Comparison of ENCODE assay signal across 8 cellular contexts in genomic region chr5:149857499-149857898, GRCh38.
A peak's percentile ranks its signal among the peaks of the same experiment; 100 is the strongest.
DNase-seq lines count a peak whose midpoint lies in the region; ATAC-seq and TF ChIP-seq lines count a peak whose summit lies in the region.

No MANE protein-coding gene starts in this region.

- peaks cover 15% of the 10 kb centered on the region for H3K4me1 Mint-ChIP-seq in activated CD8-positive, alpha-beta memory T cell treated with anti-CD3 and anti-CD28 coated beads, Interleukin-2, amount 10 ng/mL, durations not matched to agents 7 days and 5 days

- H2AFZ ChIP-seq in SK-N-SH (ENCODE audit: low read depth) = no peak overlapping the region

- H3K9ac ChIP-seq in SK-N-SH = no peak overlapping the region

- CTCF ChIA-PET in SK-N-SH (lab: Yijun Ruan, JAX) = interaction anchor here (0.8 to 18.7 kb wide), 6 partner anchors 24 to 238 kb away, joined by 3 to 460 read pairs (median 3); no protein-coding TSS in a partner anchor
- CTCF ChIA-PET in activated CD8-positive, alpha-beta memory T cell treated with anti-CD3 and anti-CD28 coated beads, Interleukin-2, amount 10 ng/mL, durations not matched to agents 7 days and 5 days (lab: Charles Lee) = interaction anchor here (1.2 kb wide), 1 partner anchor 27 kb away, joined by 3 read pairs; no protein-coding TSS in a partner anchor

- H3K27ac ChIP-seq in SK-N-SH (ENCODE audit: low read depth in 2 of 2, low read length in 1 of 2) (no peak overlapping the region), foreskin keratinocyte (no peak overlapping the region)

- H3K9me3 ChIP-seq in SK-N-SH = no peaks in the 10 kb centered on the region

- peak; percentile 19 for ATAC-seq in foreskin keratinocyte
- peak; percentile 71 for ATAC-seq in sciatic nerve
- ATAC-seq in HG03457 (IDR thresholded peaks at IDR 0.05; ENCODE audit: unreplicated experiment) = no peak
- no peak for ATAC-seq in GM19035 (IDR thresholded peaks at IDR 0.05; ENCODE audit: unreplicated experiment)
- no peak for ATAC-seq in activated CD8-positive, alpha-beta memory T cell treated with anti-CD3 and anti-CD28 coated beads, Interleukin-2, amount 10 ng/mL, durations not matched to agents 7 days and 5 days

- no peak for TF ChIP-seq EP300 in SK-N-SH (IDR thresholded peaks at IDR 0.05; ENCODE audit: borderline replicate concordance in 1 of 2, low read depth in 1 of 2, low read length in 1 of 2)

- H3K36me3 Mint-ChIP-seq in activated CD8-positive, alpha-beta memory T cell treated with anti-CD3 and anti-CD28 coated beads, Interleukin-2, amount 10 ng/mL, durations not matched to agents 7 days and 5 days = peaks cover 1% of the 10 kb centered on the region

- H3K4me3 ChIP-seq in SK-N-SH (ENCODE audit: low read depth in 2 of 2, low read length in 1 of 2) = no peak overlapping the region

- no peak overlapping the region for H3K27ac Mint-ChIP-seq in activated CD8-positive, alpha-beta memory T cell treated with anti-CD3 and anti-CD28 coated beads, Interleukin-2, amount 10 ng/mL, durations not matched to agents 7 days and 5 days

- no peak overlapping the region for H3K4me3 Mint-ChIP-seq in activated CD8-positive, alpha-beta memory T cell treated with anti-CD3 and anti-CD28 coated beads, Interleukin-2, amount 10 ng/mL, durations not matched to agents 7 days and 5 days

- no peaks in the 10 kb centered on the region for H4K20me1 ChIP-seq in SK-N-SH (ENCODE audit: insufficient read depth)

- H3F3A ChIP-seq in SK-N-SH (replicated peaks; ENCODE audit: insufficient read depth) = no peaks in the 10 kb centered on the region

- H3K9me2 ChIP-seq in SK-N-SH = no peaks in the 10 kb centered on the region

- H3K4me1 ChIP-seq in SK-N-SH (ENCODE audit: control insufficient read depth in 1 of 2, insufficient read depth in 2 of 2, low read depth in 1 of 2, low read length in 1 of 2) (peaks cover 5 to 9% of the 10 kb centered on the region in 2 experiments; a peak in 2 of 4 replicates), foreskin keratinocyte (peaks cover 5% of the 10 kb centered on the region)

- H3K4me2 ChIP-seq in SK-N-SH = no peak overlapping the region

- WGBS in SK-N-SH (ENCODE audit: low lambda C conversion rate) = 41% methylated on average over 3 of the region's 4 CpGs

- H3K27me3 Mint-ChIP-seq in activated CD8-positive, alpha-beta memory T cell treated with anti-CD3 and anti-CD28 coated beads, Interleukin-2, amount 10 ng/mL, durations not matched to agents 7 days and 5 days = no peaks in the 10 kb centered on the region

- intact Hi-C loops in sciatic nerve (cut with DNase I) = no loop called here

- no peak for TF ChIP-seq CTCF in SK-N-SH (IDR thresholded peaks at IDR 0.05)
- no peak for TF ChIP-seq CTCF in foreskin keratinocyte (conservative IDR thresholded peaks at IDR 0.05)

- DNase-seq in GDM1 (lab: John Stamatoyannopoulos, UW) = peak; percentile 32
- peak; percentile 33 for DNase-seq in SK-N-SH
- DNase-seq in foreskin keratinocyte = peak; percentile 38 to 66
- DNase-seq in sciatic nerve (ENCODE audit: low spot score) = peak; percentile 73
- DNase-seq in stimulated activated CD4-positive, alpha-beta T cell treated with anti-CD3 and anti-CD28 coated beads, Interleukin-2, amount 100 ng/mL, for 24 hours = no peak
- DNase-seq in activated CD8-positive, alpha-beta memory T cell treated with anti-CD3 and anti-CD28 coated beads, Interleukin-2, amount 10 ng/mL, durations not matched to agents 7 days and 5 days = no peak

- H3K9me3 Mint-ChIP-seq in activated CD8-positive, alpha-beta memory T cell treated with anti-CD3 and anti-CD28 coated beads, Interleukin-2, amount 10 ng/mL, durations not matched to agents 7 days and 5 days (ENCODE audit: low read depth) = no peaks in the 10 kb centered on the region

- H3K36me3 ChIP-seq in SK-N-SH (replicated peaks in 1 of 2; ENCODE audit: control insufficient read depth in 1 of 2, insufficient read depth in 2 of 2, low read length in 1 of 2) = no peaks in the 10 kb centered on the region

- H3K27me3 ChIP-seq in SK-N-SH (ENCODE audit: insufficient read depth) (no peaks in the 10 kb centered on the region), foreskin keratinocyte (no peaks in the 10 kb centered on the region)

- POLR2A ChIA-PET in SK-N-SH (lab: Yijun Ruan, JAX) = no interaction called here

- no peak for TF ChIP-seq RAD21 in SK-N-SH (IDR thresholded peaks at IDR 0.05; ENCODE audit: low read length)

- no peaks in the 10 kb centered on the region for H3K79me2 ChIP-seq in SK-N-SH (ENCODE audit: insufficient read depth)

TF ChIP-seq in SK-N-SH, 30 proteins besides CTCF, POLR2A, EP300 and RAD21:
- TF ChIP-seq FOXJ3 (CRISPR knock-in tag; IDR thresholded peaks at IDR 0.05) (no peak), SIN3A (IDR thresholded peaks at IDR 0.05; ENCODE audit: borderline replicate concordance, low read depth, low read length) (no peak), NFIC (IDR thresholded peaks at IDR 0.05; ENCODE audit: borderline replicate concordance) (peak; percentile 96), TCF12 (IDR thresholded peaks at IDR 0.05) (peak; percentile 27), MAX (IDR thresholded peaks at IDR 0.05; ENCODE audit: low read depth) (0 out of 2 replicates have a peak, but pooled peaks have one; percentile 27)

Comparison
In these comparisons a context has a peak if more than half of its experiments do, and no peak if none do; other contexts are left out.
1. DNase-seq: peak in GDM1 (single experiment), SK-N-SH (single experiment), foreskin keratinocyte (2 of 2) and sciatic nerve (single experiment); none in stimulated activated CD4-positive, alpha-beta T cell treated with anti-CD3 and anti-CD28 coated beads, Interleukin-2, amount 100 ng/mL, for 24 hours (0 of 2) and activated CD8-positive, alpha-beta memory T cell treated with anti-CD3 and anti-CD28 coated beads, Interleukin-2, amount 10 ng/mL, durations not matched to agents 7 days and 5 days (single experiment).
2. ATAC-seq: peak in foreskin keratinocyte (single experiment) and sciatic nerve (single experiment); none in HG03457 (single experiment), GM19035 (single experiment) and activated CD8-positive, alpha-beta memory T cell treated with anti-CD3 and anti-CD28 coated beads, Interleukin-2, amount 10 ng/mL, durations not matched to agents 7 days and 5 days (single experiment).